9 cellular contexts compared by ENCODE assay signal in genomic region chr5:132389051-132389331, GRCh38. TPM values are rescaled to one million over a fixed set of nuclear protein-coding genes. Genes with fewer than 3 reads are reported as not detected.
DNase-seq lines count a peak whose midpoint lies in the region; ATAC-seq and TF ChIP-seq lines count a peak whose summit lies in the region.
"Had no signal": no experiment of that assay in that cellular context is flagged by ENCODE, and none has a peak within 500 bp of the region (broad histone marks: within the 10 kb centered on the region; RNA-seq: fewer than 3 reads in every experiment).

No MANE protein-coding gene starts in this region.

- H4K20me1 ChIP-seq in Loucy (ENCODE audit: insufficient read depth, low read length, poor library complexity, severe bottlenecking) = no peaks in the 10 kb centered on the region

- peak overlapping the region; percentile 21 for H3K9ac ChIP-seq in Loucy (ENCODE audit: low read depth, low read length, poor library complexity, severe bottlenecking)
- H3K9ac ChIP-seq in subcutaneous abdominal adipose tissue (ENCODE audit: low read length in 5 of 5) = peak overlapping the region in 2 of 5 donors; percentile 43 to 64

- TF ChIP-seq CTCF in Loucy (conservative IDR thresholded peaks at IDR 0.05; ENCODE audit: low read length) = no peak
- TF ChIP-seq CTCF in breast epithelium (IDR thresholded peaks at IDR 0.05) = no peak

- no peak overlapping the region for H2AFZ ChIP-seq in Loucy (ENCODE audit: low read length)

- no peaks in the 10 kb centered on the region for H3K9me2 ChIP-seq in Loucy (replicated peaks; ENCODE audit: low read depth, low read length)

- no peak overlapping the region for H3K4me3 ChIP-seq in Loucy (ENCODE audit: low read length, poor library complexity, severe bottlenecking)
- no peak overlapping the region for H3K4me3 ChIP-seq in breast epithelium
- H3K4me3 ChIP-seq in mesodermal cell (ENCODE audit: extremely low read depth, insufficient read depth, low read length, poor library complexity, severe bottlenecking) = no peak overlapping the region
- no peak overlapping the region for H3K4me3 ChIP-seq in subcutaneous abdominal adipose tissue (ENCODE audit: low read depth in 1 of 5, low read length in 5 of 5)

- no peak for ATAC-seq in HG02970 (IDR thresholded peaks at IDR 0.05; ENCODE audit: low FRiP score, unreplicated experiment)
- no peak for ATAC-seq in HG02610 (IDR thresholded peaks at IDR 0.05; ENCODE audit: unreplicated experiment)

- H3K36me3 ChIP-seq in Loucy (ENCODE audit: insufficient read depth, low read length) (no peaks in the 10 kb centered on the region), breast epithelium (no peaks in the 10 kb centered on the region), mesodermal cell (ENCODE audit: control insufficient read depth, insufficient read depth, low read length) (no peaks in the 10 kb centered on the region), subcutaneous abdominal adipose tissue (ENCODE audit: control insufficient read depth in 5 of 5, insufficient read depth in 5 of 5, low read length in 5 of 5) (peaks cover 3 to 28% (median 24%) of the 10 kb centered on the region in 5 donors)

- peak overlapping the region; percentile 96 to 97 for H3K27ac ChIP-seq in breast epithelium
- peak overlapping the region; percentile 69 for H3K27ac ChIP-seq in mesodermal cell (ENCODE audit: low read depth, low read length, severe bottlenecking)
- peak overlapping the region; percentile 97 for H3K27ac ChIP-seq in subcutaneous abdominal adipose tissue (ENCODE audit: low read depth, low read length)

- no peak overlapping the region for H3K4me2 ChIP-seq in Loucy (ENCODE audit: low read depth, low read length, poor library complexity, severe bottlenecking)

- 100% methylated on average over 1 of the region's 1 CpG for whole genome bisulfite sequencing in mesodermal cell (ENCODE audit: insufficient coverage in 2 of 2), 2 experiments

- DNase-seq in breast epithelium (ENCODE audit: low spot score in 2 of 2) (no peak), cortex of kidney (lab: John Stamatoyannopoulos, UW) (no peak)
- no peak for DNase-seq in activated CD4-positive, alpha-beta T cell treated with anti-CD3 and anti-CD28 coated beads for 48 hours
- DNase-seq: NCI-H2029 treated with DMSO at 0.1 percent for 48 hours had no signal

- H3K9me3 ChIP-seq in Loucy (ENCODE audit: insufficient read depth, low read depth, low read length) (no peaks in the 10 kb centered on the region), breast epithelium (no peaks in the 10 kb centered on the region), mesodermal cell (ENCODE audit: control insufficient read depth, low read length) (no peaks in the 10 kb centered on the region), subcutaneous abdominal adipose tissue (ENCODE audit: control insufficient read depth in 5 of 5, low read length in 5 of 5) (no peaks in the 10 kb centered on the region)

- intact Hi-C loops in breast epithelium (cut with DNase I; ENCODE audit: low total_unique reads) = loop anchor here (5.0 kb wide), 1 partner anchor 108 kb away; no protein-coding TSS in a partner anchor

- H3K79me2 ChIP-seq in Loucy (ENCODE audit: insufficient read depth, low read length) = no peaks in the 10 kb centered on the region

- H3F3A ChIP-seq in Loucy (ENCODE audit: low read depth) = no peaks in the 10 kb centered on the region

- TF ChIP-seq POLR2A in breast epithelium (IDR thresholded peaks at IDR 0.05) = no peak

- H3K4me1 ChIP-seq in Loucy (ENCODE audit: insufficient read depth, low read length, poor library complexity, severe bottlenecking) (peaks cover 24% of the 10 kb centered on the region), breast epithelium (peaks cover 21 to 42% of the 10 kb centered on the region in 2 donors), mesodermal cell (ENCODE audit: control insufficient read depth, insufficient read depth, low read length, poor library complexity, severe bottlenecking) (peaks cover 42% of the 10 kb centered on the region), subcutaneous abdominal adipose tissue (ENCODE audit: control insufficient read depth in 5 of 5, insufficient read depth in 5 of 5, low read length in 5 of 5) (peaks cover 8 to 53% (median 43%) of the 10 kb centered on the region in 5 donors)

- H3K27me3 ChIP-seq in Loucy (ENCODE audit: insufficient read depth, low read length, poor library complexity, severe bottlenecking) (no peaks in the 10 kb centered on the region), breast epithelium (no peaks in the 10 kb centered on the region), subcutaneous abdominal adipose tissue (ENCODE audit: control insufficient read depth in 5 of 5, insufficient read depth in 4 of 5, low read length in 5 of 5) (no peaks in the 10 kb centered on the region)

RNA-seq across cellular contexts. Expression of gene SLC22A5, which starts 19.5 kb away (rescaled TPM):
- 10 to 100 TPM in 2 of 3 donors, 1 to 10 TPM in 1; 6.6 to 31.5 (median 23.3) TPM for total RNA-seq in breast epithelium
- 1.5 TPM for polyA plus RNA-seq in mesodermal cell (2013, experiment 1 of 2)
- 1.2 TPM for polyA plus RNA-seq in mesodermal cell (2013, experiment 2 of 2)
